12 cellular contexts compared by ENCODE assay signal in genomic region chrX:8306296-8306975, GRCh38.
DNase-seq lines count a peak whose midpoint lies in the region; ATAC-seq lines count a peak whose summit lies in the region.
"Had no signal": no experiment of that assay in that cellular context is flagged by ENCODE, and none has a peak within 500 bp of the region (broad histone marks: within the 10 kb centered on the region; RNA-seq: fewer than 3 reads in every experiment).

No MANE protein-coding gene starts in this region.

- no peak overlapping the region for H3K27ac ChIP-seq in substantia nigra (ENCODE audit: low read depth, low read length, poor library complexity, severe bottlenecking)
- H3K27ac ChIP-seq: C4-2B had no signal

- no peaks in the 10 kb centered on the region for H3K36me3 Mint-ChIP-seq in effector memory CD8-positive, alpha-beta T cell (ENCODE audit: insufficient read depth)

- H3K27me3 Mint-ChIP-seq in effector memory CD8-positive, alpha-beta T cell = no peaks in the 10 kb centered on the region
- H3K27me3 Mint-ChIP-seq: CD4-positive, alpha-beta memory T cell had no signal

- no peak overlapping the region for H3K27ac Mint-ChIP-seq in effector memory CD8-positive, alpha-beta T cell
- H3K27ac Mint-ChIP-seq: CD4-positive, alpha-beta memory T cell had no signal

- ATAC-seq in effector memory CD8-positive, alpha-beta T cell (replicated peaks) = no peak

- H3K4me3 Mint-ChIP-seq in effector memory CD8-positive, alpha-beta T cell = no peak overlapping the region
- H3K4me3 Mint-ChIP-seq: CD4-positive, alpha-beta memory T cell had no signal

- H3K9me3 Mint-ChIP-seq in effector memory CD8-positive, alpha-beta T cell = peaks cover 0 to 7% of the 10 kb centered on the region in 2 donors

- H3K4me1 Mint-ChIP-seq in effector memory CD8-positive, alpha-beta T cell (ENCODE audit: low read depth in 2 of 2) = no peaks in the 10 kb centered on the region
- H3K4me1 Mint-ChIP-seq: CD4-positive, alpha-beta memory T cell had no signal

- DNase-seq in Ammon's horn (ENCODE audit: low spot score) = peak; percentile 12
- peak; percentile 28 for DNase-seq in astrocyte of the hippocampus (ENCODE audit: low read depth, low spot score)
- peak; percentile 51 for DNase-seq in medulla oblongata (ENCODE audit: extremely low spot score)
- DNase-seq in substantia nigra (lab: John Stamatoyannopoulos, UW) = peak in 31 of 49 donors; percentile 0 to 43 (median 6)
- DNase-seq in iPS-NIHi11 (ENCODE audit: low spot score) = no peak
- DNase-seq in effector memory CD8-positive, alpha-beta T cell = no peak
- DNase-seq in NCI-H446 treated with DMSO at 0.1 percent for 48 hours (lab: John Stamatoyannopoulos, UW) = no peak
- DNase-seq: 8988T; BE2C; CD4-positive, alpha-beta memory T cell; DMS79 had no signal

Comparison
In these comparisons a context has a peak if more than half of its experiments do, and no peak if none do; other contexts are left out.
1. DNase-seq: peak in Ammon's horn (single experiment), astrocyte of the hippocampus (single experiment), medulla oblongata (single experiment) and substantia nigra (31 of 49); none in iPS-NIHi11 (single experiment), effector memory CD8-positive, alpha-beta T cell (0 of 3) and NCI-H446 treated with DMSO at 0.1 percent for 48 hours (single experiment).